ENCODE assay signal across 9 cellular contexts in the genomic region with DNA sequence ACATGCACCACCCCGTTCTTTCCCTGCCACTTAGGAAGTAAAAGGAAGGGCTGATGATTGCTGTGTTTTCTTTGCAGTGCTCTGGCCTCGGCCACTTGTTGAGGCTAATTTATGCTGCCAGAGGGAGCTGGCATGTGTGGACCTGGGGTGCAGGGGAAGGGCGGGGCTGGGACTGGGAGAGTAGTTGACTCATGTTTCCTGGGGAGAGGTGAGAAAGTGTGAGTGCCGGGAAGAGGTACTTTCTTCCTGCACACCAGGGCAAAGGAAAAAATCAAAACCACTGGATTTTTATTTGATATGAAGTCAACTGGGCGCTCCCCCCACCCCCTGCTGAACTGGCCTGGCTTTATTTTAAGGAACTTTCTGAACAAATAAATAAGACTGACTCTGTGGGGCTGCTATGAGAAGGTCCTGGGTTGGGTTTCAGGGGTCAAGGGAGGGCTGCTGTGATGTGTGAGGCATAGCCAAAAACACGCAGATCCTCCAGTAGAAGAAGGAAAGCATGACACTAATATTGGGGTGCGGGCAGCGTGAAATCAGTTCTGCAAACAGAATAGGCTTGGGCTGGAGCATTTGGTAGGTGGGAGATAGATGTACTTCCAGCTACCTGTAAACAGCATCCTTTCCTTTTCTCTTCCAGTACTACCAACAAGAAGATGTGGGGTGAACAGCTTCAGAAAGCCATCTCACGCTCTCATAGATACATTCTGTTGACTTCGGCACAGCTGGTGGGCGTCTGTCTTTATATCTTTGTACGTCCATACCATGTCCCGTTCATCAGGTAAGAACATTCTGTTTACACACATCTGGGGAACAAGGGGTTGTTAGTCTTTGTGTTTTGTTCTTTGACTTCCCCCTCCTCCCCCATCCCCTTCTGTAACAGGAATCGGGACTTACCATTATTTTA.
A peak's percentile ranks its signal among the peaks of the same experiment; 100 is the strongest.
DNase-seq lines count a peak whose midpoint lies in the region; ATAC-seq and TF ChIP-seq lines count a peak whose summit lies in the region.
"Had no signal": no experiment of that assay in that cellular context is flagged by ENCODE, and none has a peak within 500 bp of the region (broad histone marks: within the 10 kb centered on the region; RNA-seq: fewer than 3 reads in every experiment).

No MANE protein-coding gene starts in this region.

- no peak overlapping the region for H3K27ac Mint-ChIP-seq in CD4-positive, alpha-beta T cell
- peak overlapping the region in 8 of 9 donors; percentile 1 to 79 (median 44) for H3K27ac Mint-ChIP-seq in naive thymus-derived CD4-positive, alpha-beta T cell

- POLR2A ChIA-PET in CD4-positive, alpha-beta T cell (lab: Charles Lee): interaction anchor here (0.6 kb wide), 1 partner anchor 985 kb away, joined by 3 read pairs; no protein-coding TSS in a partner anchor
- POLR2A ChIA-PET in naive thymus-derived CD4-positive, alpha-beta T cell (lab: Charles Lee): interaction anchor here (0.8 to 2.0 kb wide), 3 partner anchors 11 to 520 kb away, joined by 3 to 5 read pairs (median 3); no protein-coding TSS in a partner anchor

- H3K36me3 Mint-ChIP-seq in CD4-positive, alpha-beta T cell (ENCODE audit: low read depth): peaks cover 74% of the 10 kb centered on the region
- peaks cover 16 to 50% (median 23%) of the 10 kb centered on the region in 5 donors for H3K36me3 Mint-ChIP-seq in naive thymus-derived CD4-positive, alpha-beta T cell

- H3K27me3 Mint-ChIP-seq in CD4-positive, alpha-beta T cell: no peaks in the 10 kb centered on the region
- no peaks in the 10 kb centered on the region for H3K27me3 Mint-ChIP-seq in naive thymus-derived CD4-positive, alpha-beta T cell

- peak overlapping the region; percentile 23 for H3K27ac ChIP-seq in CD4-positive, alpha-beta T cell (ENCODE audit: low read depth, low read length)
- H3K27ac ChIP-seq in caudate nucleus (ENCODE audit: low read depth, low read length): peak overlapping the region; percentile 44
- H3K27ac ChIP-seq in naive thymus-derived CD4-positive, alpha-beta T cell (ENCODE audit: low read depth, low read length): no peak overlapping the region

- peaks cover 0 to 5% of the 10 kb centered on the region in 2 donors for H3K4me1 ChIP-seq in naive thymus-derived CD4-positive, alpha-beta T cell (ENCODE audit: control insufficient read depth in 2 of 2, insufficient read depth in 2 of 2, low read length in 2 of 2)

- H3K4me3 ChIP-seq in naive thymus-derived CD4-positive, alpha-beta T cell (ENCODE audit: low read length): no peak overlapping the region

- H3K9me3 ChIP-seq in CD4-positive, alpha-beta T cell (ENCODE audit: control insufficient read depth, low read length): no peaks in the 10 kb centered on the region
- H3K9me3 ChIP-seq in naive thymus-derived CD4-positive, alpha-beta T cell (ENCODE audit: control insufficient read depth in 2 of 3, low read length in 3 of 3): no peaks in the 10 kb centered on the region

- H3K36me3 ChIP-seq in naive thymus-derived CD4-positive, alpha-beta T cell (ENCODE audit: control insufficient read depth in 2 of 3, insufficient read depth in 3 of 3, low read length in 3 of 3): peaks cover 0 to 82% (median 12%) of the 10 kb centered on the region in 3 experiments

- H3K4me1 Mint-ChIP-seq in CD4-positive, alpha-beta T cell (ENCODE audit: low read depth): peaks cover 6% of the 10 kb centered on the region
- peaks cover 5 to 30% (median 6%) of the 10 kb centered on the region in 7 donors for H3K4me1 Mint-ChIP-seq in naive thymus-derived CD4-positive, alpha-beta T cell

- CTCF ChIA-PET in CD4-positive, alpha-beta T cell (lab: Charles Lee): interaction anchor here (1.3 kb wide), 1 partner anchor 43 kb away, joined by 5 read pairs; no protein-coding TSS in a partner anchor
- CTCF ChIA-PET in naive thymus-derived CD4-positive, alpha-beta T cell (lab: Charles Lee): interaction anchor here (0.6 to 5.6 kb wide), 8 partner anchors 16 to 122 kb away, joined by 3 to 37 read pairs (median 3); a partner anchor contains a TSS

- no peaks in the 10 kb centered on the region for H3K9me3 Mint-ChIP-seq in CD4-positive, alpha-beta T cell
- H3K9me3 Mint-ChIP-seq in naive thymus-derived CD4-positive, alpha-beta T cell: no peaks in the 10 kb centered on the region

- intact Hi-C loops in CD4-positive, alpha-beta T cell (cut with DNase I, micrococcal nuclease): no loop called here
- intact Hi-C loops in naive thymus-derived CD4-positive, alpha-beta T cell (cut with micrococcal nuclease): no loop called here

- H3K27me3 ChIP-seq in CD4-positive, alpha-beta T cell (ENCODE audit: control insufficient read depth, insufficient read depth, low read length): no peaks in the 10 kb centered on the region
- H3K27me3 ChIP-seq in naive thymus-derived CD4-positive, alpha-beta T cell (ENCODE audit: control insufficient read depth in 2 of 2, insufficient read depth in 2 of 2, low read length in 2 of 2): no peaks in the 10 kb centered on the region

- H3K4me3 Mint-ChIP-seq in CD4-positive, alpha-beta T cell: no peak overlapping the region
- peak overlapping the region in 1 of 10 donors; percentile 50 for H3K4me3 Mint-ChIP-seq in naive thymus-derived CD4-positive, alpha-beta T cell

- no peak for DNase-seq in CD4-positive, alpha-beta T cell
- peak; percentile 15 for DNase-seq in NCI-H1417 treated with DMSO at 0.1 percent for 48 hours (lab: John Stamatoyannopoulos, UW)
- no peak for DNase-seq in caudate nucleus (lab: John Stamatoyannopoulos, UW)
- DNase-seq in naive thymus-derived CD4-positive, alpha-beta T cell: no peak
- DNase-seq in NCI-H1048 (lab: John Stamatoyannopoulos, UW): no peak
- DNase-seq: NCI-H82 had no signal

- ATAC-seq in CD4-positive, alpha-beta T cell (ENCODE audit: poor library complexity): no peak
- ATAC-seq in naive thymus-derived CD4-positive, alpha-beta T cell: no peak
- no peak for ATAC-seq in GM18520 (IDR thresholded peaks at IDR 0.05; ENCODE audit: unreplicated experiment)
- no peak for ATAC-seq in HG03520 (IDR thresholded peaks at IDR 0.05; ENCODE audit: unreplicated experiment)
- no peak for ATAC-seq in GM21447 (IDR thresholded peaks at IDR 0.05; ENCODE audit: unreplicated experiment)

- no peak for TF ChIP-seq CTCF in CD4-positive, alpha-beta T cell (IDR thresholded peaks at IDR 0.05)
